18 cellular contexts compared by ENCODE assay signal in the genomic region with DNA sequence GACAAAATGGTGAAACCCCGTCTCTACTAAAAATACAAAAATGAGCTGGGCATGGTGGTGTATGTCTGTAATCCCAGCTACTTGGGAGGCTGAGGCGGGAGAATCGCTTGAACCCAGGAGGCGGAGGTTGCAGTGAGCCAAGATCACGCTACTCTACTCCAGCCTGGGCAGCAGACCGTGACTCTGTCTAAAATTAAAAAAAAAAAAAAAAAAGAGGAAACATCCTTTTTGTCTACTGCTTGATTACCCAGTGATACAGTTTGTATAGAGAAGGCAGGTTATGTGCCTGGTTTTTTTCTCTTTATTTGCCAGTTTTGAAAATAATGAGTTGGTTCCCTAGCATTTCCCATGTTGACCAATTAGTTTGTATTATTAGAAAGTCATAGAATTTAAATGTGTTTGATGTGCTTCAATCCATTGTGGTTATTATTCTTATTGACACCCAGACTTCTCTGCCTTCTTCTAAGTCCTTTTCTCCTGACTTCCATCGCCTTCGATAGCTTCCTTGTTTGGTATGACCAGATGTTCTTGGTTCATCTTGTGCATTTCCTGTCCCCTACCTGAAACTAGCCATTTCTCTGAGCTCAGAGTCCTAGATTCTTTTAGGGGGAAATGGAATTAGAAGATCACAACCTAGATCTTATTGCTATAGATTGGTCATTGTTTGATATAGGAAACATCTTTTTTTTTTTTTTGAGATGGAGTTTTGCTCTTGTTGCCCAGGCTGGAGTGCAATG.
"Had no signal": no experiment of that assay in that cellular context is flagged by ENCODE, and none has a peak within 500 bp of the region (broad histone marks: within the 10 kb centered on the region; RNA-seq: fewer than 3 reads in every experiment).

No MANE protein-coding gene starts in this region.

- H3K36me3 ChIP-seq: ascending aorta, gastrocnemius medialis, lower lobe of right lung, right lobe of liver, suprapubic skin, upper lobe of left lung, WERI-Rb-1 had no signal

- H3K27me3 ChIP-seq: ascending aorta, gastrocnemius medialis, heart left ventricle, right lobe of liver, suprapubic skin, upper lobe of left lung had no signal

- H3K27ac ChIP-seq: ascending aorta, epithelial cell of prostate, gastrocnemius medialis, heart left ventricle, lower lobe of right lung, psoas muscle, right lobe of liver, suprapubic skin, upper lobe of left lung, WERI-Rb-1 had no signal

- DNase-seq: activated CD4-positive, alpha-beta memory T cell treated with anti-CD3 and anti-CD28 coated beads, Interleukin-2, amount 10 ng/mL, durations not matched to agents 7 days and 5 days; activated CD4-positive, alpha-beta T cell treated with anti-CD3 and anti-CD28 coated beads for 4 hours; activated naive CD4-positive, alpha-beta T cell treated with anti-CD3 and anti-CD28 coated beads, Interleukin-2, amount 10 ng/mL, durations not matched to agents 7 days and 5 days; activated T-cell treated with anti-CD3 and anti-CD28 coated beads, Interleukin-2, amount 50 U/mL, for 24 hours; gastrocnemius medialis; heart left ventricle; lower lobe of right lung; psoas muscle; right lobe of liver; stimulated activated CD4-positive, alpha-beta T cell treated with anti-CD3 and anti-CD28 coated beads, Interleukin-4, amount 100 ng/mL, for 4 hours; stimulated activated CD8-positive, alpha-beta memory T cell treated with anti-CD3 and anti-CD28 coated beads, Interleukin-4, amount 100 ng/mL, for 48 hours; upper lobe of left lung; WERI-Rb-1 had no signal

- H3K4me2 ChIP-seq: smooth muscle cell had no signal

- H3K4me1 ChIP-seq: ascending aorta, heart left ventricle, psoas muscle, right lobe of liver, suprapubic skin had no signal

- H3K9me3 ChIP-seq: ascending aorta, gastrocnemius medialis, heart left ventricle, lower lobe of right lung, psoas muscle, right lobe of liver, suprapubic skin, upper lobe of left lung had no signal

- FAIRE-seq: bronchial epithelial cell had no signal

- ATAC-seq: gastrocnemius medialis, heart left ventricle, lower lobe of right lung, psoas muscle, right lobe of liver had no signal

- H3K4me3 ChIP-seq: ascending aorta, gastrocnemius medialis, heart left ventricle, lower lobe of right lung, psoas muscle, right lobe of liver, smooth muscle cell, suprapubic skin, upper lobe of left lung had no signal
